ENCODE assay signal across 17 cellular contexts in genomic region chrX:7647826-7648225, GRCh38.
DNase-seq lines count a peak whose midpoint lies in the region; ATAC-seq and TF ChIP-seq lines count a peak whose summit lies in the region.
"Had no signal": no experiment of that assay in that cellular context is flagged by ENCODE, and none has a peak within 500 bp of the region (broad histone marks: within the 10 kb centered on the region; RNA-seq: fewer than 3 reads in every experiment).

No MANE protein-coding gene starts in this region.

- no peak for TF ChIP-seq POLR2A in sigmoid colon (IDR thresholded peaks at IDR 0.05)

- no peaks in the 10 kb centered on the region for H3K36me3 ChIP-seq in WERI-Rb-1
- no peaks in the 10 kb centered on the region for H3K36me3 ChIP-seq in sigmoid colon

- H3K4me3 ChIP-seq in WERI-Rb-1 (ENCODE audit: low read depth, low read length) (no peak overlapping the region), sigmoid colon (no peak overlapping the region)
- H3K4me3 ChIP-seq: PC-9 had no signal

- H3K4me1 ChIP-seq in sigmoid colon: no peaks in the 10 kb centered on the region

- no peak for TF ChIP-seq EP300 in sigmoid colon (IDR thresholded peaks at IDR 0.05)

- ATAC-seq in GM21390 (IDR thresholded peaks at IDR 0.05; ENCODE audit: unreplicated experiment): no peak

- WGBS in sigmoid colon, 2 donors: 21 to 23% methylated on average over 3 of the region's 3 CpGs

- DNase-seq in DMS53 (lab: John Stamatoyannopoulos, UW) (peak; percentile 13), NCI-H146 (lab: John Stamatoyannopoulos, UW) (peak; percentile 82), NCI-H69 (lab: John Stamatoyannopoulos, UW) (peak; percentile 52), WERI-Rb-1 (peak; percentile 14), dedifferentiated amniotic fluid mesenchymal stem cell (ENCODE audit: extremely low spot score) (no peak), sigmoid colon (no peak), T-helper 9 cell (no peak)
- DNase-seq: C1 segment of cervical spinal cord, GF-D8, GOT3, NCI-H1105 treated with DMSO at 0.1 percent for 48 hours, NCI-H187 treated with DMSO at 0.1 percent for 48 hours, NCI-H2227 treated with DMSO at 0.1 percent for 48 hours, PC-9, SIG-M5 had no signal

- TF ChIP-seq CTCF in WERI-Rb-1 (IDR thresholded peaks at IDR 0.05; ENCODE audit: low read depth, low read length) (no peak), sigmoid colon (IDR thresholded peaks at IDR 0.05) (no peak)

- no peak overlapping the region for H3K27ac ChIP-seq in WERI-Rb-1
- no peak overlapping the region for H3K27ac ChIP-seq in sigmoid colon
- H3K27ac ChIP-seq: PC-9, RWPE1 had no signal

- peaks cover 26% of the 10 kb centered on the region for H3K27me3 ChIP-seq in WERI-Rb-1 (ENCODE audit: insufficient read depth, low read depth, severe bottlenecking)
- no peaks in the 10 kb centered on the region for H3K27me3 ChIP-seq in sigmoid colon

- H3K9me3 ChIP-seq in WERI-Rb-1 (ENCODE audit: severe bottlenecking): no peaks in the 10 kb centered on the region
- no peaks in the 10 kb centered on the region for H3K9me3 ChIP-seq in sigmoid colon

- intact Hi-C loops in sigmoid colon (cut with DNase I): no loop called here

Comparison
In these comparisons a context has a peak if more than half of its experiments do, and no peak if none do; other contexts are left out.
1. DNase-seq: peak in DMS53 (single experiment), NCI-H146 (single experiment), NCI-H69 (single experiment) and WERI-Rb-1 (single experiment); none in dedifferentiated amniotic fluid mesenchymal stem cell (single experiment), sigmoid colon (single experiment) and T-helper 9 cell (single experiment).